7 cellular contexts compared by ENCODE assay signal in genomic region chr7:100992280-100992679, GRCh38. TPM values are rescaled to one million over a fixed set of nuclear protein-coding genes. Genes with fewer than 3 reads are reported as not detected.
"Had no signal": no experiment of that assay in that cellular context is flagged by ENCODE, and none has a peak within 500 bp of the region (broad histone marks: within the 10 kb centered on the region; RNA-seq: fewer than 3 reads in every experiment).

No MANE protein-coding gene starts in this region.

RNA-seq across cellular contexts. Expression of gene MUC17, which starts 27.6 kb away (rescaled TPM):
- total RNA-seq: GM23248, H1, H4, H7, H9, HFFc6 had no signal
- polyA plus RNA-seq: GM23248, GM23338 had no signal

RNA-seq across cellular contexts. Expression of gene MUC3A, which starts 42.9 kb away (rescaled TPM):
- total RNA-seq: GM23248, H4, HFFc6 had no signal
- polyA plus RNA-seq: GM23248 had no signal
